Comparison of ENCODE assay signal across 15 cellular contexts in genomic region chr4:67632492-67632891, GRCh38.
DNase-seq lines count a peak whose midpoint lies in the region; ATAC-seq and TF ChIP-seq lines count a peak whose summit lies in the region.
"Had no signal": no experiment of that assay in that cellular context is flagged by ENCODE, and none has a peak within 500 bp of the region (broad histone marks: within the 10 kb centered on the region; RNA-seq: fewer than 3 reads in every experiment).

No MANE protein-coding gene starts in this region.

- DNase-seq in T-helper 17 cell (no peak), naive B cell (no peak), kidney tubule cell (ENCODE audit: low spot score) (no peak), NCI-H1092 (lab: John Stamatoyannopoulos, UW) (no peak), neural progenitor cell (ENCODE audit: low spot score) (no peak)
- DNase-seq: activated CD4-positive, alpha-beta T cell treated with anti-CD3 and anti-CD28 coated beads, Interleukin-2, amount 50 U/mL, for 1 hour; activated T-cell treated with anti-CD3 and anti-CD28 coated beads, Interleukin-2, amount 50 U/mL, for 24 hours; amniotic stem cell; BE2C; MG63; NCI-H774 had no signal

- H3K27me3 Mint-ChIP-seq in T-helper 17 cell: no peaks in the 10 kb centered on the region
- H3K27me3 Mint-ChIP-seq in naive B cell: no peaks in the 10 kb centered on the region
- H3K27me3 Mint-ChIP-seq in neural progenitor cell (ENCODE audit: insufficient read depth, low read depth): no peaks in the 10 kb centered on the region
- H3K27me3 Mint-ChIP-seq: activated T-cell treated with anti-CD3 and anti-CD28 coated beads, Interleukin-2, amount 50 U/mL, for 24 hours had no signal

- peak overlapping the region; percentile 60 for H3K27ac Mint-ChIP-seq in T-helper 17 cell
- H3K27ac Mint-ChIP-seq in naive B cell: peak overlapping the region in 4 of 6 donors; percentile 39 to 81 (median 70)
- no peak overlapping the region for H3K27ac Mint-ChIP-seq in neural progenitor cell
- H3K27ac Mint-ChIP-seq: activated T-cell treated with anti-CD3 and anti-CD28 coated beads, Interleukin-2, amount 50 U/mL, for 24 hours had no signal

- no peak overlapping the region for H3K4me3 ChIP-seq in neural progenitor cell
- H3K4me3 ChIP-seq: HAP-1, MG63 had no signal

- peaks cover 42% of the 10 kb centered on the region for H3K36me3 ChIP-seq in neural progenitor cell

- H4K20me1 ChIP-seq in neural progenitor cell (ENCODE audit: low read depth): peaks cover 3% of the 10 kb centered on the region

- H3K36me3 Mint-ChIP-seq in T-helper 17 cell (ENCODE audit: low read depth): peaks cover 10% of the 10 kb centered on the region
- H3K36me3 Mint-ChIP-seq in naive B cell: peaks cover 0 to 42% of the 10 kb centered on the region in 2 donors
- H3K36me3 Mint-ChIP-seq in neural progenitor cell: peaks cover 27% of the 10 kb centered on the region

- no peaks in the 10 kb centered on the region for H3K9me3 ChIP-seq in T-helper 17 cell (ENCODE audit: control insufficient read depth, low read length, poor library complexity, severe bottlenecking)
- no peaks in the 10 kb centered on the region for H3K9me3 ChIP-seq in neural progenitor cell (ENCODE audit: low read depth)
- H3K9me3 ChIP-seq: BE2C, HAP-1, MG63 had no signal

- no peaks in the 10 kb centered on the region for H3K27me3 ChIP-seq in neural progenitor cell
- H3K27me3 ChIP-seq: BE2C, MG63 had no signal

- no peak overlapping the region for H3K27ac ChIP-seq in neural progenitor cell
- H3K27ac ChIP-seq: RWPE1 had no signal

- no peaks in the 10 kb centered on the region for H3K79me2 ChIP-seq in neural progenitor cell (ENCODE audit: low read depth)

- TF ChIP-seq CTCF in neural progenitor cell (IDR thresholded peaks at IDR 0.05): no peak

- no peaks in the 10 kb centered on the region for H3F3A ChIP-seq in neural progenitor cell (ENCODE audit: low read depth)

- no peak overlapping the region for H2AFZ ChIP-seq in neural progenitor cell (replicated peaks)

- H3K4me3 Mint-ChIP-seq in T-helper 17 cell (no peak overlapping the region), naive B cell (peak overlapping the region in 4 of 8 donors; percentile 8 to 81 (median 22)), neural progenitor cell (no peak overlapping the region)
- H3K4me3 Mint-ChIP-seq: activated T-cell treated with anti-CD3 and anti-CD28 coated beads, Interleukin-2, amount 50 U/mL, for 24 hours had no signal

- no peak overlapping the region for H3K4me2 ChIP-seq in neural progenitor cell

- ATAC-seq in GM19328 (IDR thresholded peaks at IDR 0.05; ENCODE audit: unreplicated experiment): peak; percentile 86
- peak; percentile 87 for ATAC-seq in HG02870 (IDR thresholded peaks at IDR 0.05; ENCODE audit: unreplicated experiment)
- ATAC-seq in T-helper 17 cell: no peak
- peak; percentile 64 to 67 for ATAC-seq in naive B cell (ENCODE audit: low read depth in 2 of 2)

- H3K9ac ChIP-seq in neural progenitor cell: no peak overlapping the region

- no peaks in the 10 kb centered on the region for H3K4me1 ChIP-seq in neural progenitor cell
- H3K4me1 ChIP-seq: BE2C, HAP-1 had no signal

- H3K4me1 Mint-ChIP-seq in T-helper 17 cell (peaks cover 6% of the 10 kb centered on the region), naive B cell (peaks cover 8 to 16% (median 10%) of the 10 kb centered on the region in 3 donors), neural progenitor cell (no peaks in the 10 kb centered on the region)

- H3K9me3 Mint-ChIP-seq in naive B cell: no peaks in the 10 kb centered on the region
- no peaks in the 10 kb centered on the region for H3K9me3 Mint-ChIP-seq in neural progenitor cell
- H3K9me3 Mint-ChIP-seq: activated T-cell treated with anti-CD3 and anti-CD28 coated beads, Interleukin-2, amount 50 U/mL, for 24 hours had no signal
